In the genomic region with DNA sequence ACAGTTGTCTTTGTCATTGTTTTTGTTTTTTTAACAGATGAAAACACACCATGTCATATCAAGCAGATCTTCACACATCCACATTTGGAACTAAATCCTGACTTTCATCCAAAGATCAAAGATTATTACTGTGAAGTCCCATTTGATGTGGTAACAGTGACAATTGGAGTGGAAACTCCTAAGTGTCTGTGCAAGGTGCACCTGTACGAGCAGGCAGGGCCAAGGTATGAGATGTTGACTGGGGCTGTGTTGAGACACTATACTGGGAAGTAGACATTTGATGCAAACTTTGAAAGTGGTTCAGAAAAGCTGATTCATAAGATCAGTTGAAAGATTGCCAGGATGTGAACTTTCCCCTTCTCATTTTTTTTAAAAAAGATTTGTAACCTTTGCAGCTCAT, we compare ENCODE assay signal across 12 cellular contexts.
"Had no signal": no experiment of that assay in that cellular context is flagged by ENCODE, and none has a peak within 500 bp of the region (broad histone marks: within the 10 kb centered on the region; RNA-seq: fewer than 3 reads in every experiment).

No MANE protein-coding gene starts in this region.

- ATAC-seq: natural killer cell, upper lobe of right lung had no signal

- H3K27me3 ChIP-seq: breast epithelium, right atrium auricular region, upper lobe of right lung had no signal

- H3K4me3 Mint-ChIP-seq: activated naive CD8-positive, alpha-beta T cell treated with anti-CD3 and anti-CD28 coated beads, Interleukin-2, amount 10 ng/mL, durations not matched to agents 7 days and 5 days; natural killer cell had no signal

- H3K9me3 Mint-ChIP-seq: activated naive CD8-positive, alpha-beta T cell treated with anti-CD3 and anti-CD28 coated beads, Interleukin-2, amount 10 ng/mL, durations not matched to agents 7 days and 5 days; natural killer cell had no signal

- H3K36me3 ChIP-seq: breast epithelium had no signal

- H3K36me3 Mint-ChIP-seq: activated naive CD8-positive, alpha-beta T cell treated with anti-CD3 and anti-CD28 coated beads, Interleukin-2, amount 10 ng/mL, durations not matched to agents 7 days and 5 days; natural killer cell had no signal

- H3K9me3 ChIP-seq: breast epithelium, right atrium auricular region, upper lobe of right lung had no signal

- H3K4me3 ChIP-seq: breast epithelium, right atrium auricular region, upper lobe of right lung had no signal

- H3K27ac Mint-ChIP-seq: activated naive CD8-positive, alpha-beta T cell treated with anti-CD3 and anti-CD28 coated beads, Interleukin-2, amount 10 ng/mL, durations not matched to agents 7 days and 5 days; natural killer cell had no signal

- DNase-seq: activated effector memory CD4-positive, alpha-beta T cell treated with anti-CD3 and anti-CD28 coated beads, Interleukin-2, amount 50 U/mL, for 16 hours; activated naive CD8-positive, alpha-beta T cell treated with anti-CD3 and anti-CD28 coated beads, Interleukin-2, amount 10 ng/mL, durations not matched to agents 7 days and 5 days; aorta; dermis blood vessel endothelial cell; glutamatergic neuron; natural killer cell; posterior cingulate gyrus; small intestine; stimulated activated naive CD4-positive, alpha-beta T cell; upper lobe of right lung had no signal

- H3K27ac ChIP-seq: breast epithelium, right atrium auricular region, upper lobe of right lung had no signal

- H3K4me1 ChIP-seq: breast epithelium, right atrium auricular region, upper lobe of right lung had no signal
